Comparison of ENCODE assay signal across 8 cellular contexts in genomic region chr11:66743271-66743968, GRCh38. TPM values are rescaled to one million over a fixed set of nuclear protein-coding genes. Genes with fewer than 3 reads are reported as not detected.
DNase-seq lines count a peak whose midpoint lies in the region; ATAC-seq and TF ChIP-seq lines count a peak whose summit lies in the region.

No MANE protein-coding gene starts in this region.

- H4K20me1 ChIP-seq in Loucy (ENCODE audit: insufficient read depth, low read length, poor library complexity, severe bottlenecking) = no peaks in the 10 kb centered on the region

- H3K9me3 Mint-ChIP-seq in CD4-positive, alpha-beta memory T cell = peaks cover 0 to 4% (median 0%) of the 10 kb centered on the region in 8 donors
- no peaks in the 10 kb centered on the region for H3K9me3 Mint-ChIP-seq in nephron

- intact Hi-C loops in CD4-positive, alpha-beta memory T cell (cut with micrococcal nuclease) = loop anchor here (5.0 kb wide), 1 partner anchor 126 kb away; the partner anchor contains the start of gene RBM14

- no peak overlapping the region for H3K27ac ChIP-seq in CD4-positive, alpha-beta memory T cell (ENCODE audit: low read depth, low read length)

- no peak overlapping the region for H3K4me3 ChIP-seq in CD4-positive, alpha-beta memory T cell (ENCODE audit: low read length in 2 of 2)
- H3K4me3 ChIP-seq in Loucy (ENCODE audit: low read length, poor library complexity, severe bottlenecking) = peak overlapping the region; percentile 90

- peaks cover 21% of the 10 kb centered on the region for H3K79me2 ChIP-seq in Loucy (ENCODE audit: insufficient read depth, low read length)

- no peaks in the 10 kb centered on the region for H3K9me2 ChIP-seq in Loucy (replicated peaks; ENCODE audit: low read depth, low read length)

- H3F3A ChIP-seq in Loucy (ENCODE audit: low read depth) = no peaks in the 10 kb centered on the region

- CTCF ChIA-PET in CD4-positive, alpha-beta memory T cell (lab: Charles Lee; ENCODE audit: partially characterized antibody) = interaction anchor here (1.0 kb wide), 1 partner anchor 66 kb away, joined by 3 read pairs; the partner anchor contains the start of gene RBM4B

- H3K4me2 ChIP-seq in Loucy (ENCODE audit: low read depth, low read length, poor library complexity, severe bottlenecking) = peak overlapping the region; percentile 68

- DNase-seq in CD4-positive, alpha-beta memory T cell = no peak
- DNase-seq in cerebellum (ENCODE audit: low spot score) (peak; percentile 81), 8988T (no peak), NCI-H187 treated with DMSO at 0.1 percent for 48 hours (lab: John Stamatoyannopoulos, UW) (no peak), midbrain (lab: John Stamatoyannopoulos, UW) (no peak)

- H3K4me1 Mint-ChIP-seq in CD4-positive, alpha-beta memory T cell = peaks cover 0 to 10% (median 7%) of the 10 kb centered on the region in 4 donors
- peaks cover 6% of the 10 kb centered on the region for H3K4me1 Mint-ChIP-seq in nephron

- POLR2A ChIA-PET in CD4-positive, alpha-beta memory T cell (lab: Charles Lee; ENCODE audit: partially characterized antibody) = interaction anchor here (0.8 kb wide), 1 partner anchor 20 kb away, joined by 3 read pairs; no protein-coding TSS in a partner anchor

- no peaks in the 10 kb centered on the region for H3K9me3 ChIP-seq in CD4-positive, alpha-beta memory T cell (ENCODE audit: control insufficient read depth in 1 of 2, low read length in 2 of 2)
- peaks cover 5% of the 10 kb centered on the region; the same call in 1 of the 2 replicates for H3K9me3 ChIP-seq in Loucy (ENCODE audit: insufficient read depth, low read depth, low read length)

- peaks cover 10% of the 10 kb centered on the region for H3K4me1 ChIP-seq in CD4-positive, alpha-beta memory T cell (ENCODE audit: insufficient read depth, low read length)
- peaks cover 9% of the 10 kb centered on the region for H3K4me1 ChIP-seq in Loucy (ENCODE audit: insufficient read depth, low read length, poor library complexity, severe bottlenecking)

- H3K27me3 ChIP-seq in CD4-positive, alpha-beta memory T cell (ENCODE audit: insufficient read depth, low read length) = no peaks in the 10 kb centered on the region
- H3K27me3 ChIP-seq in Loucy (ENCODE audit: insufficient read depth, low read length, poor library complexity, severe bottlenecking) = no peaks in the 10 kb centered on the region

- H3K9ac ChIP-seq in Loucy (ENCODE audit: low read depth, low read length, poor library complexity, severe bottlenecking) = peak overlapping the region; percentile 89

- H3K4me3 Mint-ChIP-seq in CD4-positive, alpha-beta memory T cell = peak overlapping the region; percentile 62 to 97 (median 93)
- H3K4me3 Mint-ChIP-seq in nephron = peak overlapping the region; percentile 93 to 99 (median 98)

- peak overlapping the region in 5 of 7 donors; percentile 51 to 96 (median 74) for H3K27ac Mint-ChIP-seq in CD4-positive, alpha-beta memory T cell
- no peak overlapping the region for H3K27ac Mint-ChIP-seq in nephron

- no peak for ATAC-seq in HG02938 (IDR thresholded peaks at IDR 0.05; ENCODE audit: unreplicated experiment)

- TF ChIP-seq CTCF in Loucy (conservative IDR thresholded peaks at IDR 0.05; ENCODE audit: low read length) = no peak
- no peak for TF ChIP-seq CTCF in nephron (IDR thresholded peaks at IDR 0.05; ENCODE audit: unreplicated experiment in 3 of 3)

- H3K36me3 Mint-ChIP-seq in CD4-positive, alpha-beta memory T cell = peaks cover 0 to 2% of the 10 kb centered on the region in 2 donors
- H3K36me3 Mint-ChIP-seq in nephron (ENCODE audit: low read depth) = no peaks in the 10 kb centered on the region

- H3K27me3 Mint-ChIP-seq in CD4-positive, alpha-beta memory T cell = no peaks in the 10 kb centered on the region
- H3K27me3 Mint-ChIP-seq in nephron (ENCODE audit: low read depth) = peaks cover 4% of the 10 kb centered on the region

- H2AFZ ChIP-seq in Loucy (ENCODE audit: low read length) = no peak overlapping the region

- no peaks in the 10 kb centered on the region for H3K36me3 ChIP-seq in CD4-positive, alpha-beta memory T cell (ENCODE audit: insufficient read depth, low read length)
- H3K36me3 ChIP-seq in Loucy (ENCODE audit: insufficient read depth, low read length) = no peaks in the 10 kb centered on the region

RNA-seq across cellular contexts. Expression of gene SPTBN2, which starts 14.4 kb away (rescaled TPM):
- not detected for total RNA-seq in CD4-positive, alpha-beta memory T cell
- not detected for polyA plus RNA-seq in CD4-positive, alpha-beta memory T cell
- total RNA-seq in cerebellum = 93.8 TPM

Comparison
In these comparisons a context has a peak if more than half of its experiments do, and no peak if none do; other contexts are left out.
1. H3K27ac Mint-ChIP-seq: peak in CD4-positive, alpha-beta memory T cell (5 of 7); none in nephron (0 of 3).
2. RNA of gene SPTBN2, which starts 14.4 kb away (total RNA-seq): 93.8 TPM in cerebellum (single experiment); not detected in CD4-positive, alpha-beta memory T cell; every median in the first group is over 10 times any median in the second.